15 cellular contexts compared by ENCODE assay signal in the genomic region with DNA sequence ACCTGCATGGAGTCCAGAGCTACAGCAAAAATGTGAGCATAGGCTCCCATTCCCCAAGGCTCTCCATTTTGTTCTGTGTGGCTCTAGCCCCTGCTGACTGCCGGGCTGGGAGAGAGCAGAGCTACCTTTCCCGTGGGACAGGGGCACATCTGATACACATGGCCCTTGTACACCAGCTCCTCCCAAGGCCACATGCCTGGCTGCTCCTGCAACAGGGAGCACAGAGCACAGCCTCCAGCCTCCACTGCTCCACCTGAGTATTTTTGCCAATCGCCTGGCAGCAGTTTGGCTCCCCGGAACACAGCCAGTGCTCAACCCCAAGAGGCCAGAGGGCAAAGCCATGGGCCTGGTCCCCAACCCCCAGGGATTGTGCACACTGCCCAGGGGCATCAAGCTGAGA.
DNase-seq lines count a peak whose midpoint lies in the region; ATAC-seq, FAIRE-seq and TF ChIP-seq lines count a peak whose summit lies in the region.
"Had no signal": no experiment of that assay in that cellular context is flagged by ENCODE, and none has a peak within 500 bp of the region (broad histone marks: within the 10 kb centered on the region; RNA-seq: fewer than 3 reads in every experiment).

No MANE protein-coding gene starts in this region.

- H4K8ac ChIP-seq in H1 (ENCODE audit: extremely low read depth, insufficient read depth, low read length) (no peak overlapping the region; the same call in 1 of the 2 replicates), neuronal stem cell (ENCODE audit: low read depth, low read length) (no peak overlapping the region)

- H3K4me3 ChIP-seq in H1 (ENCODE audit: extremely low read depth in 1 of 4, insufficient read depth in 2 of 4, low read depth in 3 of 4, low read length in 4 of 4) (no peak overlapping the region), neuronal stem cell (ENCODE audit: low read length in 2 of 2) (no peak overlapping the region)

- no peaks in the 10 kb centered on the region for H3K79me1 ChIP-seq in H1 (ENCODE audit: low read depth, low read length)
- no peaks in the 10 kb centered on the region for H3K79me1 ChIP-seq in neuronal stem cell (ENCODE audit: low read depth, low read length)

- H3K4ac ChIP-seq in H1 (replicated peaks; ENCODE audit: insufficient read length, low read depth, low read length) = no peak overlapping the region
- no peak overlapping the region for H3K4ac ChIP-seq in neuronal stem cell (ENCODE audit: low read length)

- H2AK5ac ChIP-seq in H1 (ENCODE audit: low read depth, low read length) = no peak overlapping the region
- no peak overlapping the region for H2AK5ac ChIP-seq in neuronal stem cell (ENCODE audit: low read depth, low read length)

- no peak overlapping the region for H2BK20ac ChIP-seq in H1 (ENCODE audit: low read length)

- no peak for TF ChIP-seq POLR2A in H1 (IDR thresholded peaks at IDR 0.05; ENCODE audit: control extremely low read depth in 1 of 2, low read depth in 2 of 2, low read length in 2 of 2)

- H2BK5ac ChIP-seq in H1 (ENCODE audit: low read depth, low read length) (no peak overlapping the region), neuronal stem cell (ENCODE audit: low read length) (peak overlapping the region; percentile 8)

- no peak overlapping the region for H4K5ac ChIP-seq in H1 (ENCODE audit: insufficient read length, low read depth, low read length)

- H4K20me1 ChIP-seq in H1 (replicated peaks in 1 of 2; ENCODE audit: control insufficient read depth in 1 of 2, insufficient read depth in 2 of 2, low read length in 2 of 2) = no peaks in the 10 kb centered on the region

- no peak for ATAC-seq in Right ventricle myocardium inferior
- no peak for ATAC-seq in left ventricle myocardium superior
- ATAC-seq in GM19397 (IDR thresholded peaks at IDR 0.05; ENCODE audit: unreplicated experiment) = no peak
- ATAC-seq in HG02973 (IDR thresholded peaks at IDR 0.05; ENCODE audit: unreplicated experiment) = no peak

- no peaks in the 10 kb centered on the region for H3K79me2 ChIP-seq in H1 (ENCODE audit: control insufficient read depth in 1 of 2, insufficient read depth in 2 of 2, low read length in 2 of 2)

- H3K27ac ChIP-seq in H1 (ENCODE audit: low read depth, low read length) (no peak overlapping the region), neuronal stem cell (replicated peaks; ENCODE audit: low read length) (no peak overlapping the region)

- POLR2A ChIA-PET in H1 (lab: Charles Lee; ENCODE audit: partially characterized antibody) = interaction anchor here (1.2 kb wide), 2 partner anchors 34 to 305 kb away, joined by 3 read pairs; no protein-coding TSS in a partner anchor

- H3K14ac ChIP-seq in H1 (ENCODE audit: insufficient read length) (no peak overlapping the region), neuronal stem cell (ENCODE audit: low read length) (peak overlapping the region; percentile 85)

- peak; percentile 25 for DNase-seq in Right ventricle myocardium inferior (ENCODE audit: missing footprints)
- DNase-seq in left ventricle myocardium superior = no peak
- no peak for DNase-seq in H1 (ENCODE audit: low read depth in 1 of 2, low spot score in 2 of 2)
- no peak for DNase-seq in neuronal stem cell (ENCODE audit: low spot score)
- no peak for DNase-seq in cerebellar nuclear complex (lab: John Stamatoyannopoulos, UW)
- DNase-seq in NCI-H2227 treated with DMSO at 0.1 percent for 48 hours (lab: John Stamatoyannopoulos, UW) = no peak
- DNase-seq: 8988T; DMS 273 treated with DMSO at 0.1 percent for 48 hours; GDM1; NCI-H1105; NCI-H2081; NK-92 treated with Interleukin-12 subunit alpha and Interleukin-12 subunit beta, amount 100 ng/mL, for 24 hours; SHP77 treated with DMSO at 0.1 percent for 48 hours had no signal

- intact Hi-C loops in Right ventricle myocardium inferior (cut with DNase I) (no loop called here), left ventricle myocardium superior (cut with micrococcal nuclease) (no loop called here)

- H2BK12ac ChIP-seq in H1 (ENCODE audit: low read depth, low read length) = peak overlapping the region; percentile 87
- no peak overlapping the region for H2BK12ac ChIP-seq in neuronal stem cell (ENCODE audit: low read length)

- TF ChIP-seq CTCF in H1 (IDR thresholded peaks at IDR 0.05; ENCODE audit: control extremely low read depth in 1 of 3, insufficient read depth in 1 of 3, low read depth in 1 of 3, low read length in 3 of 3) = no peak

- H3K23me2 ChIP-seq in H1 (ENCODE audit: low read depth, low read length) = no peaks in the 10 kb centered on the region

- CTCF ChIA-PET in H1 (lab: Charles Lee; ENCODE audit: partially characterized antibody) = interaction anchor here (0.8 to 3.2 kb wide), 28 partner anchors 10 to 1015 kb away, joined by 3 to 45 read pairs (median 4); no protein-coding TSS in a partner anchor

- no peak for FAIRE-seq in H1 (lab: Jason Lieb, UNC)

- no peak for TF ChIP-seq EP300 in H1 (IDR thresholded peaks at IDR 0.05; ENCODE audit: borderline replicate concordance in 1 of 2, low read depth in 2 of 2, low read length in 2 of 2)

- H2BK120ac ChIP-seq in H1 (replicated peaks; ENCODE audit: low read depth, low read length) = no peak overlapping the region
- H2BK120ac ChIP-seq in neuronal stem cell (ENCODE audit: low read depth, low read length) = no peak overlapping the region

- H3K36me3 ChIP-seq in H1 (ENCODE audit: control insufficient read depth in 2 of 4, insufficient read depth in 4 of 4, low read length in 3 of 4) = no peaks in the 10 kb centered on the region
- H3K36me3 ChIP-seq in neuronal stem cell (replicated peaks in 1 of 2; ENCODE audit: control insufficient read depth in 2 of 2, insufficient read depth in 2 of 2, low read length in 2 of 2) = no peaks in the 10 kb centered on the region

- no peak for TF ChIP-seq RAD21 in H1 (IDR thresholded peaks at IDR 0.05 in 1 of 2, conservative IDR thresholded peaks at IDR 0.05 in 1 of 2; ENCODE audit: low read depth in 2 of 2, low read length in 2 of 2)

- H3K4me1 ChIP-seq in H1 (replicated peaks in 1 of 4; ENCODE audit: control insufficient read depth in 3 of 4, insufficient read depth in 4 of 4, low read length in 3 of 4) (peaks cover 0 to 4% (median 0%) of the 10 kb centered on the region in 4 experiments; a peak in 3 of 7 replicates), neuronal stem cell (ENCODE audit: control insufficient read depth in 2 of 2, insufficient read depth in 1 of 2, low read depth in 1 of 2, low read length in 2 of 2) (peaks cover 0 to 2% of the 10 kb centered on the region in 2 donors)

- no peak overlapping the region for H3K9ac ChIP-seq in H1 (replicated peaks in 1 of 4; ENCODE audit: extremely low read depth in 1 of 4, low read depth in 3 of 4, low read length in 3 of 4)
- no peak overlapping the region for H3K9ac ChIP-seq in neuronal stem cell (ENCODE audit: low read depth, low read length, poor library complexity)

- H4K91ac ChIP-seq in H1 (replicated peaks; ENCODE audit: insufficient read length, low read length) (no peak overlapping the region), neuronal stem cell (ENCODE audit: low read depth, low read length, poor library complexity) (no peak overlapping the region)

- H3K23ac ChIP-seq in H1 (ENCODE audit: insufficient read length) = no peak overlapping the region
- H3K23ac ChIP-seq in neuronal stem cell (ENCODE audit: low read depth, low read length, poor library complexity) = peak overlapping the region; percentile 67

- H2BK15ac ChIP-seq in H1 (ENCODE audit: low read length) = no peak overlapping the region
- peak overlapping the region; percentile 75 for H2BK15ac ChIP-seq in neuronal stem cell (ENCODE audit: low read length)

- H3K9me3 ChIP-seq in H1 (ENCODE audit: insufficient read depth in 2 of 2, low read depth in 1 of 2, low read length in 1 of 2) (peaks cover 0 to 6% of the 10 kb centered on the region in 2 experiments; a peak in 1 of 4 replicates), neuronal stem cell (replicated peaks in 1 of 2; ENCODE audit: control insufficient read depth in 2 of 2, insufficient read depth in 1 of 2, low read depth in 1 of 2, low read length in 2 of 2) (peaks cover 0 to 3% of the 10 kb centered on the region in 2 donors)

- 95% methylated on average over 4 of the region's 4 CpGs; no CpG with 5 or more reads in 1 of the 2 experiments for WGBS in H1 (ENCODE audit: extremely low coverage in 1 of 2, insufficient coverage in 1 of 2, insufficient read length in 1 of 2, insufficient replicate concordance in 2 of 2, low coverage in 1 of 2, low lambda C conversion rate in 2 of 2, missing lambda C conversion rate in 1 of 2), 2 experiments
- no CpG with 5 or more reads among the region's 4 CpGs for WGBS in neuronal stem cell (ENCODE audit: extremely low coverage in 2 of 2, insufficient read length in 2 of 2, insufficient replicate concordance in 1 of 2), 2 donors

- H3K18ac ChIP-seq in H1 (ENCODE audit: extremely low read depth, low read length) = no peak overlapping the region
- H3K18ac ChIP-seq in neuronal stem cell (ENCODE audit: low read length) = peak overlapping the region; percentile 92

- H3K4me2 ChIP-seq in H1 (ENCODE audit: insufficient read depth in 1 of 2, low read depth in 2 of 2, low read length in 2 of 2) (no peak overlapping the region), neuronal stem cell (ENCODE audit: insufficient read depth, low read length, poor library complexity, severe bottlenecking) (no peak overlapping the region)

- no peak overlapping the region for H3K56ac ChIP-seq in H1 (replicated peaks; ENCODE audit: insufficient read length, low read depth, low read length)

- no peaks in the 10 kb centered on the region for H3K27me3 ChIP-seq in H1 (replicated peaks in 1 of 4; ENCODE audit: control insufficient read depth in 3 of 4, extremely low read depth in 1 of 4, insufficient read depth in 3 of 4, low read length in 3 of 4)
- no peaks in the 10 kb centered on the region for H3K27me3 ChIP-seq in neuronal stem cell (ENCODE audit: control insufficient read depth in 3 of 3, insufficient read depth in 3 of 3, low read depth in 1 of 3, low read length in 3 of 3)

- peak overlapping the region; percentile 94 for H2AFZ ChIP-seq in H1 (ENCODE audit: low read length)
- H2AFZ ChIP-seq in neuronal stem cell (ENCODE audit: low read length) = peak overlapping the region; percentile 82

TF ChIP-seq in H1, 55 proteins besides CTCF, POLR2A, EP300 and RAD21:
- no peak for TF ChIP-seq RNF2 (IDR thresholded peaks at IDR 0.05; ENCODE audit: borderline replicate concordance, low read depth, low read length, missing control alignments, poor library complexity, severe bottlenecking)
- no peak for TF ChIP-seq MAFK (IDR thresholded peaks at IDR 0.05; ENCODE audit: low read depth, low read length)
- TF ChIP-seq CREB1 (IDR thresholded peaks at IDR 0.05) = no peak
